ENCODE assay signal across 27 cellular contexts in genomic region chr15:31150732-31151212, GRCh38. TPM values are rescaled to one million over a fixed set of nuclear protein-coding genes. Genes with fewer than 3 reads are reported as not detected.
DNase-seq lines count a peak whose midpoint lies in the region; ATAC-seq and TF ChIP-seq lines count a peak whose summit lies in the region.
"Had no signal": no experiment of that assay in that cellular context is flagged by ENCODE, and none has a peak within 500 bp of the region (broad histone marks: within the 10 kb centered on the region; RNA-seq: fewer than 3 reads in every experiment).

No MANE protein-coding gene starts in this region.

- TF ChIP-seq POLR2A in lower leg skin (IDR thresholded peaks at IDR 0.05) = no peak

- peaks cover 0 to 9% of the 10 kb centered on the region in 2 donors for H3K4me1 ChIP-seq in esophagus (ENCODE audit: control insufficient read depth in 2 of 2, insufficient read depth in 2 of 2, low read length in 1 of 2)
- H3K4me1 ChIP-seq: A549, Caco-2, suprapubic skin had no signal

- peaks cover 0 to 3% of the 10 kb centered on the region in 2 donors for H3K9me3 ChIP-seq in esophagus (ENCODE audit: control insufficient read depth in 2 of 2, insufficient read depth in 1 of 2, low read depth in 1 of 2, low read length in 1 of 2)
- H3K9me3 ChIP-seq: A549, Caco-2, MG63, SK-N-SH, suprapubic skin had no signal

- no peak overlapping the region for H3K4me3 ChIP-seq in esophagus (ENCODE audit: low read depth in 1 of 2, low read length in 2 of 2)
- no peak overlapping the region for H3K4me3 ChIP-seq in lower leg skin (ENCODE audit: low read depth, poor library complexity, severe bottlenecking)
- H3K4me3 ChIP-seq in foreskin fibroblast (ENCODE audit: low read depth in 1 of 2, low read length in 2 of 2) = no peak overlapping the region
- H3K4me3 ChIP-seq: A549, MG63, suprapubic skin had no signal

- no peak for TF ChIP-seq CTCF in lower leg skin (IDR thresholded peaks at IDR 0.05)
- no peak for TF ChIP-seq CTCF in foreskin fibroblast (IDR thresholded peaks at IDR 0.05; ENCODE audit: low read depth, low read length)

- DNase-seq in NCI-H2171 treated with DMSO at 0.1 percent for 48 hours (lab: John Stamatoyannopoulos, UW) = peak; percentile 10
- DNase-seq in NCI-H2171 (lab: John Stamatoyannopoulos, UW) = no peak
- DNase-seq in NCI-H526 treated with DMSO at 0.1 percent for 48 hours (lab: John Stamatoyannopoulos, UW) = peak; percentile 52
- peak; percentile 72 to 74 for DNase-seq in lower leg skin (ENCODE audit: low spot score in 2 of 2)
- no peak for DNase-seq in foreskin fibroblast
- no peak for DNase-seq in activated T-cell treated with anti-CD3 and anti-CD28 coated beads, Interleukin-2, amount 50 U/mL, for 48 hours
- DNase-seq: activated B cell treated with CpG ODN at 0.5 μM for 24 hours; activated CD8-positive, alpha-beta T cell treated with anti-CD3 and anti-CD28 coated beads, Interleukin-2, amount 10 ng/mL, durations not matched to agents 7 days and 5 days; activated naive CD8-positive, alpha-beta T cell treated with anti-CD3 and anti-CD28 coated beads, Interleukin-2, amount 50 U/mL, for 24 hours; brain microvascular endothelial cell; Caco-2; cortex of kidney; EL; IMR-90; left colon; MG63; NCI-H1436; NCI-H446; SK-N-SH had no signal

- intact Hi-C loops in lower leg skin (cut with DNase I; ENCODE audit: low total_unique reads) = no loop called here

- no peak for ATAC-seq in GM18867 (IDR thresholded peaks at IDR 0.05; ENCODE audit: unreplicated experiment)
- ATAC-seq: A549; activated CD8-positive, alpha-beta T cell treated with anti-CD3 and anti-CD28 coated beads, Interleukin-2, amount 10 ng/mL, durations not matched to agents 7 days and 5 days; activated naive CD8-positive, alpha-beta T cell treated with anti-CD3 and anti-CD28 coated beads, Interleukin-2, amount 50 U/mL, for 24 hours; left colon had no signal

- WGBS in esophagus, 2 donors = 45 to 61% methylated on average over 9 of the region's 9 CpGs
- WGBS in lower leg skin, 2 donors = 69 to 72% methylated on average over 9 of the region's 9 CpGs

- no peaks in the 10 kb centered on the region for H3K27me3 ChIP-seq in esophagus (ENCODE audit: control insufficient read depth in 1 of 2, insufficient read depth in 2 of 2, low read length in 2 of 2)
- H3K27me3 ChIP-seq: brain microvascular endothelial cell, MG63, suprapubic skin had no signal

- no peaks in the 10 kb centered on the region for H3K36me3 ChIP-seq in esophagus (ENCODE audit: control insufficient read depth in 2 of 2, insufficient read depth in 2 of 2, low read length in 1 of 2)
- H3K36me3 ChIP-seq: brain microvascular endothelial cell, MG63, suprapubic skin had no signal

- H3K27ac ChIP-seq in esophagus (ENCODE audit: low read depth in 2 of 2, low read length in 1 of 2) = peak overlapping the region; percentile 3 to 47
- H3K27ac ChIP-seq: A549, brain microvascular endothelial cell, suprapubic skin had no signal

RNA-seq across cellular contexts. Expression of gene TRPM1, which starts 49.2 kb away (rescaled TPM):
- polyA plus RNA-seq in esophagus = under 1 TPM; 0.13 to 0.37 TPM
- 10 to 100 TPM in 1 of 4 donors, 1 to 10 TPM in 3; 1.3 to 18.3 (median 8.3) TPM for total RNA-seq in lower leg skin
- total RNA-seq: activated B cell treated with CpG ODN at 0.5 μM for 24 hours; activated CD8-positive, alpha-beta T cell treated with anti-CD3 and anti-CD28 coated beads, Interleukin-2, amount 10 ng/mL, durations not matched to agents 7 days and 5 days; activated T-helper 1 cell treated with anti-CD3 and anti-CD28 coated beads, Interleukin-12 subunit alpha, Interleukin-12 subunit beta, Interleukin-2, Interleukin-4 antibody, amounts not matched to agents 30 ng/mL and 10 ng/mL and 1 ng/mL, durations not matched to agents 14 hours and 24 hours and 36 hours; Caco-2; IMR-90; left colon; natural killer cell treated with Interleukin-12 subunit alpha and Interleukin-12 subunit beta and Interleukin-15 and Interleukin-18, amount 100 ng/mL, for 72 hours; RPMI7951; T-helper 2 cell treated with Interferon-gamma antibody and Interleukin-4, amounts not matched to agents 100 ng/mL and 5 ng/mL, for 36 hours had no signal
- polyA plus RNA-seq: A549, IMR-90, SK-N-SH had no signal

Comparison
In these comparisons a context has a peak if more than half of its experiments do, and no peak if none do; other contexts are left out.
1. DNase-seq: peak in NCI-H2171 treated with DMSO at 0.1 percent for 48 hours (single experiment), NCI-H526 treated with DMSO at 0.1 percent for 48 hours (single experiment) and lower leg skin (2 of 2); none in NCI-H2171 (single experiment), foreskin fibroblast (0 of 2) and activated T-cell treated with anti-CD3 and anti-CD28 coated beads, Interleukin-2, amount 50 U/mL, for 48 hours (0 of 2).